2 cellular contexts compared by ENCODE assay signal in the genomic region with DNA sequence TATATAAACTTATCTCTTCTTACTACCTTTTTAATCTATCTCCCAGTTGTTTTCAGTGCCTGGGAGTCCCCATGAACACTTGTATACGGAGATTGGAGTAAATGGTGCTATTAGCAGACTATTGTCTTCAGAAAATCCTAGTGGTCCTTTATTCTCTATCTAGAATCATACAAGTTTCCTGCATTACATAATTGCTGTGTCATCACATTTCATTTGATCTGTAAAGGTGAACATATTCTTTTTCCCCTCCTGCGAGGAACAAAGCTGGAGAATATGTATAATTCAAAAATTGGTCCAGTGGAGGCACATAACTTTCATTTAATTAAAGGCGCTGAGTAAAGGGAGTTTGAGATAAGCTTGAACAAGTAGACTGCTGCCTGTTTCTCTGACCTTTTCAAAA.
TF ChIP-seq lines count a peak whose summit lies in the region.

No MANE protein-coding gene starts in this region.

TF ChIP-seq in A549, 52 proteins besides CTCF, POLR2A, EP300 and RAD21:
- TF ChIP-seq RCOR1 (IDR thresholded peaks at IDR 0.05; ENCODE audit: low read depth, low read length) (no peak), MAFK (IDR thresholded peaks at IDR 0.05; ENCODE audit: partially characterized antibody) (peak; percentile 88)

TF ChIP-seq in IMR-90, 13 proteins besides CTCF, POLR2A, EP300 and RAD21:
- TF ChIP-seq BHLHE40 (IDR thresholded peaks at IDR 0.05; ENCODE audit: low read depth, low read length) = no peak
- TF ChIP-seq MAFK (IDR thresholded peaks at IDR 0.05; ENCODE audit: low read depth, low read length) = peak; percentile 99
TF ChIP-seq in IMR-90: peak in this region for 1.
